21 cellular contexts compared by ENCODE assay signal in the genomic region with DNA sequence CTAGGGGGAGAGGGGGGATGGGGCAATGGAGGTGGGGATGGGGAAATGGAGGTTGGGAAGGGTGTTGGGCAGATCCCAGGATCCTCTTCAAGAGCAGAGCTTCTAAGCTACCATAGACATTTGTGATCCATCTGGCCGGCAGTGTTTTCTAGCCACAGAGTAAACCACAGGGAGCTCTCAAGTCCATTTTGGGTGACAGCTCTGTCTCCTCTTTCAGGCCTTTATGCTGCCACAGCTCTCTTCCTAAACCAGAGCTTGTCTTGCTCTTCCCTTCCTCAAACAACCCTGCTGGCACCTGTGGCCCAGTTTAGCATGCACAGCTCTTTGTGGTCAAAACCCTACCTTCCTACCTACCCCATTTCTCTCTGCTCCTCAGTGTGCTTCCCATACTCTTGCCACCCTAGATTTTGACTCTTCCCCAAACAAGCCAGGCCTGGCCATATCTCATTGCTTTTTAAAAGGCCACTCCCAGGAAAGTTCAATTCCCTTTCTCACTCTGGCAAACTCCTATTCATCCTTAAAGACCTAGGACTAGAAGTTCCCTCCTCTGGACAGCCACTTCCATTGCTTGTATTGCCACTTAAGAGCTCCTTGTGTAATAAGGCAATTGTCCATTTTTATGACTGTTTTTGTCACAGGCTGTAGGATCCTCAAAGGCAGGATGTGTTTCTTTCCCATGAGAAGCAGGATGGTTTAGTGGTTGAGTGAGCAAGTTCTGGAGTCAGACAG.
"Had no signal": no experiment of that assay in that cellular context is flagged by ENCODE, and none has a peak within 500 bp of the region (broad histone marks: within the 10 kb centered on the region; RNA-seq: fewer than 3 reads in every experiment).

No MANE protein-coding gene starts in this region.

- DNase-seq: cortex of kidney; dorsolateral prefrontal cortex; effector CD8-positive, alpha-beta T cell; foreskin melanocyte; head of caudate nucleus; hippocampal formation; kidney glomerular epithelial cell; mammary epithelial cell; natural killer cell; right cardiac atrium; spleen; stimulated activated CD4-positive, alpha-beta T cell treated with anti-CD3 and anti-CD28 coated beads, Interleukin-15, amount 100 ng/mL, for 24 hours; stimulated activated CD4-positive, alpha-beta T cell treated with anti-CD3 and anti-CD28 coated beads, Interleukin-1b, Interleukin-23, amount 100 ng/mL, for 48 hours; stimulated activated CD4-positive, alpha-beta T cell treated with anti-CD3 and anti-CD28 coated beads, Interleukin-4, amount 100 ng/mL, for 24 hours; upper lobe of left lung; uterus had no signal

- H3K4me3 Mint-ChIP-seq: natural killer cell; neural crest cell; stimulated activated memory B cell treated with anti-CD40 and anti-IgM and Interleukin-4, amounts not matched to agents 10 μg/mL and 1 μg/mL and 100 μg/mL, for 72 hours; stimulated activated naive CD8-positive, alpha-beta T cell treated with anti-CD3 and anti-CD28 coated beads, Interleukin-15, Interleukin-2, amounts not matched to agents 100 ng/mL and 50 ng/mL, for 24 hours had no signal

- H3K27me3 ChIP-seq: dorsolateral prefrontal cortex, tibial artery, upper lobe of left lung, uterus had no signal

- H3K27ac Mint-ChIP-seq: natural killer cell; stimulated activated memory B cell treated with anti-CD40 and anti-IgM and Interleukin-4, amounts not matched to agents 10 μg/mL and 1 μg/mL and 100 μg/mL, for 72 hours; stimulated activated naive CD8-positive, alpha-beta T cell treated with anti-CD3 and anti-CD28 coated beads, Interleukin-15, Interleukin-2, amounts not matched to agents 100 ng/mL and 50 ng/mL, for 24 hours had no signal

- ATAC-seq: left lobe of liver; natural killer cell; right cardiac atrium; stimulated activated memory B cell treated with anti-CD40 and anti-IgM and Interleukin-4, amounts not matched to agents 10 μg/mL and 1 μg/mL and 100 μg/mL, for 72 hours had no signal

- H3K4me1 ChIP-seq: spleen, tibial artery, upper lobe of left lung, uterus had no signal

- H3K36me3 Mint-ChIP-seq: natural killer cell; stimulated activated memory B cell treated with anti-CD40 and anti-IgM and Interleukin-4, amounts not matched to agents 10 μg/mL and 1 μg/mL and 100 μg/mL, for 72 hours had no signal

- H3K9me3 ChIP-seq: spleen, tibial artery, upper lobe of left lung, uterus had no signal

- H3K36me3 ChIP-seq: upper lobe of left lung, uterus had no signal

- H3K4me1 Mint-ChIP-seq: natural killer cell; neural crest cell; stimulated activated memory B cell treated with anti-CD40 and anti-IgM and Interleukin-4, amounts not matched to agents 10 μg/mL and 1 μg/mL and 100 μg/mL, for 72 hours had no signal

- H3K27ac ChIP-seq: dorsolateral prefrontal cortex, spleen, tibial artery, upper lobe of left lung, uterus had no signal

- H3K9me3 Mint-ChIP-seq: natural killer cell; neural crest cell; stimulated activated memory B cell treated with anti-CD40 and anti-IgM and Interleukin-4, amounts not matched to agents 10 μg/mL and 1 μg/mL and 100 μg/mL, for 72 hours; stimulated activated naive CD8-positive, alpha-beta T cell treated with anti-CD3 and anti-CD28 coated beads, Interleukin-15, Interleukin-2, amounts not matched to agents 100 ng/mL and 50 ng/mL, for 24 hours had no signal

- H3K4me3 ChIP-seq: dorsolateral prefrontal cortex, spleen, tibial artery, upper lobe of left lung, uterus had no signal
